18 cellular contexts compared by ENCODE assay signal in genomic region chr7:77238703-77239136, GRCh38. TPM values are rescaled to one million over a fixed set of nuclear protein-coding genes. Genes with fewer than 3 reads are reported as not detected.
DNase-seq lines count a peak whose midpoint lies in the region; TF ChIP-seq lines count a peak whose summit lies in the region.
"Had no signal": no experiment of that assay in that cellular context is flagged by ENCODE, and none has a peak within 500 bp of the region (broad histone marks: within the 10 kb centered on the region; RNA-seq: fewer than 3 reads in every experiment).

No MANE protein-coding gene starts in this region.

- H3K9me3 ChIP-seq in osteoblast (ENCODE audit: low read depth, low read length): no peaks in the 10 kb centered on the region
- H3K9me3 ChIP-seq: HAP-1 had no signal

- H3K4me1 ChIP-seq in osteoblast (ENCODE audit: insufficient read depth, low read length): peaks cover 17% of the 10 kb centered on the region

- in situ Hi-C loops in G401 (cut with HindIII; ENCODE audit: low sequenced_read_pairs): no loop called here

- no peak for TF ChIP-seq POLR2A in NB4 (IDR thresholded peaks at IDR 0.05; ENCODE audit: extremely low read depth, insufficient read length)

- no peak overlapping the region for H3K27ac ChIP-seq in osteoblast (ENCODE audit: low read depth, low read length)

- no peaks in the 10 kb centered on the region for H3K79me2 ChIP-seq in osteoblast (ENCODE audit: insufficient read depth, low read length)

- no peak overlapping the region for H3K4me2 ChIP-seq in osteoblast (ENCODE audit: insufficient read depth, low read length)

- DNase-seq in G401 (ENCODE audit: low spot score) (peak; percentile 8), NB4 (ENCODE audit: low read depth) (peak; percentile 98), globus pallidus (ENCODE audit: low spot score) (peak; percentile 74), osteoblast (ENCODE audit: insufficient read length, low spot score, missing footprints) (peak; percentile 56), cerebellar cortex (ENCODE audit: low spot score) (no peak), NCI-H2227 (lab: John Stamatoyannopoulos, UW; ENCODE audit: unreplicated experiment) (no peak), H4 (ENCODE audit: low spot score) (no peak), NCI-H2171 (lab: John Stamatoyannopoulos, UW) (no peak)
- DNase-seq: activated CD8-positive, alpha-beta memory T cell treated with anti-CD3 and anti-CD28 coated beads, Interleukin-2, amount 50 U/mL, for 48 hours; activated naive CD8-positive, alpha-beta T cell treated with anti-CD3 and anti-CD28 coated beads for 36 hours; NCI-H1092 treated with DMSO at 0.1 percent for 48 hours; NCI-H526; SHP77 treated with DMSO at 0.1 percent for 48 hours; stimulated activated CD4-positive, alpha-beta T cell treated with anti-CD3 and anti-CD28 coated beads, Interleukin-4, amount 100 ng/mL, for 1 hour; stimulated activated naive CD4-positive, alpha-beta T cell treated with Interleukin-2 at 50 U/mL for 16 hours had no signal

- no peak for TF ChIP-seq CTCF in NB4 (IDR thresholded peaks at IDR 0.05; ENCODE audit: low read depth, low read length)
- no peak for TF ChIP-seq CTCF in osteoblast (IDR thresholded peaks at IDR 0.05; ENCODE audit: extremely low read depth, low read depth, low read length)

- H2AFZ ChIP-seq in osteoblast (ENCODE audit: low read length): no peak overlapping the region

- H3K4me3 ChIP-seq in NB4 (ENCODE audit: low read depth, low read length): no peak overlapping the region
- no peak overlapping the region for H3K4me3 ChIP-seq in osteoblast (ENCODE audit: insufficient read depth, low read length)
- H3K4me3 ChIP-seq: HAP-1 had no signal

- no peaks in the 10 kb centered on the region for H3K27me3 ChIP-seq in osteoblast (ENCODE audit: insufficient read depth, low read length)

- H4K20me1 ChIP-seq in osteoblast (ENCODE audit: insufficient read depth, low read length): no peaks in the 10 kb centered on the region

- no peaks in the 10 kb centered on the region for H3K36me3 ChIP-seq in osteoblast (ENCODE audit: insufficient read depth, low read length)
- H3K36me3 ChIP-seq: HAP-1 had no signal

RNA-seq across cellular contexts. Expression of gene FGL2, which starts 39.1 kb away (rescaled TPM):
- total RNA-seq in G401 (2014; rRNA removed; shearing (Covaris generic)): not detected in 2 replicates
- total RNA-seq in osteoblast: under 0.01 TPM in 2 replicates
- total RNA-seq in H4 (2014; rRNA removed; shearing (Covaris generic)): not detected in 2 replicates
- total RNA-seq: Daoy, progenitor cell of endocrine pancreas had no signal

Comparison
In these comparisons a context has a peak if more than half of its experiments do, and no peak if none do; other contexts are left out.
1. DNase-seq: peak in G401 (single experiment), NB4 (single experiment), globus pallidus (single experiment) and osteoblast (single experiment); none in cerebellar cortex (single experiment), NCI-H2227 (single experiment), H4 (single experiment) and NCI-H2171 (single experiment).